In genomic region chr18:14939141-14939540, GRCh38 we compare ENCODE assay signal across 27 cellular contexts.
"Had no signal": no experiment of that assay in that cellular context is flagged by ENCODE, and none has a peak within 500 bp of the region (broad histone marks: within the 10 kb centered on the region; RNA-seq: fewer than 3 reads in every experiment).

No MANE protein-coding gene starts in this region.

- H3K4me3 ChIP-seq: adrenal gland, body of pancreas, colonic mucosa, esophagus squamous epithelium, gastroesophageal sphincter had no signal

- FAIRE-seq: endometrium, endothelial cell of umbilical vein had no signal

- H3K9me3 ChIP-seq: adrenal gland, body of pancreas, colonic mucosa, esophagus squamous epithelium, gastroesophageal sphincter had no signal

- ATAC-seq: activated naive CD8-positive, alpha-beta T cell treated with anti-CD3 and anti-CD28 coated beads, Interleukin-2, amount 50 U/mL, for 24 hours; body of pancreas; gastroesophageal sphincter had no signal

- H3K36me3 ChIP-seq: adrenal gland, colonic mucosa, esophagus squamous epithelium, gastroesophageal sphincter had no signal

- H3K4me1 ChIP-seq: adrenal gland, body of pancreas, esophagus squamous epithelium, gastroesophageal sphincter had no signal

- H3K27ac ChIP-seq: adrenal gland, body of pancreas, colonic mucosa, epithelial cell of prostate, esophagus squamous epithelium, gastroesophageal sphincter had no signal

- H3K27me3 ChIP-seq: adrenal gland, body of pancreas, colonic mucosa, esophagus squamous epithelium had no signal

- DNase-seq: activated CD4-positive, alpha-beta memory T cell treated with anti-CD3 and anti-CD28 coated beads, Interleukin-2, amount 10 ng/mL, durations not matched to agents 7 days and 5 days; activated CD4-positive, alpha-beta T cell treated with anti-CD3 and anti-CD28 coated beads for 1 hour; activated CD4-positive, alpha-beta T cell treated with anti-CD3 and anti-CD28 coated beads for 4 hours; activated CD4-positive, alpha-beta T cell treated with anti-CD3 and anti-CD28 coated beads, Interleukin-2, amount 10 ng/mL, durations not matched to agents 7 days and 5 days; activated CD4-positive, alpha-beta T cell treated with anti-CD3 and anti-CD28 coated beads, Interleukin-2, amount 50 U/mL, for 4 hours; activated CD4-positive, CD25-positive, alpha-beta regulatory T cell; activated effector memory CD4-positive, alpha-beta T cell treated with anti-CD3 and anti-CD28 coated beads, Interleukin-2, amount 50 U/mL, for 16 hours; activated naive CD4-positive, alpha-beta T cell treated with anti-CD3 and anti-CD28 coated beads for 36 hours; activated naive CD8-positive, alpha-beta T cell treated with anti-CD3 and anti-CD28 coated beads for 36 hours; activated naive CD8-positive, alpha-beta T cell treated with anti-CD3 and anti-CD28 coated beads, Interleukin-2, amount 50 U/mL, for 24 hours; activated T-cell treated with anti-CD3 and anti-CD28 coated beads, Interleukin-2, amount 50 U/mL, for 1 hour; activated T-cell treated with anti-CD3 and anti-CD28 coated beads, Interleukin-2, amount 50 U/mL, for 48 hours; adrenal gland; amygdala; aorta; body of pancreas; central memory CD4-positive, alpha-beta T cell; cerebellar nuclear complex; effector CD8-positive, alpha-beta T cell; esophagus squamous epithelium; foreskin melanocyte; T-helper 2 cell had no signal
